Comparison of ENCODE assay signal across 10 cellular contexts in the genomic region with DNA sequence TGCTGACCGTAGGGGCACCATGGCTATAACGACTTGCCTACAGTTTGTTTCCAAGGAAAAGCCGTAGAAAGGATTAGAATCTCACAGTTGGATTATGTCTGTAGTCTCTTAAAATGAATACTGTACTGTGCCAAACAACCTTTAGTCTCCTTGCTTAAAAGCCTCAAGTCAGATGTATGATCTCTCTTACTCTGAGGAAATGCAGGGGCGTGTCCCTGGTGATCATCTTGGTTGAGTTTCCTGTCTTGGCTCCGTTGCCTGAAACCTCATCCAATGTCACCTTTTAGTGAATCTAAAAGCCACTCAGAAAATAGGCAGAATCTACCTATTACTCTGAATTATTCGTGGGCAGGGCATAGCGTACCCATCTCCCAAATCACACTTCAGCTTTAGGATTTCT.
DNase-seq lines count a peak whose midpoint lies in the region; ATAC-seq and TF ChIP-seq lines count a peak whose summit lies in the region.
"Had no signal": no experiment of that assay in that cellular context is flagged by ENCODE, and none has a peak within 500 bp of the region (broad histone marks: within the 10 kb centered on the region; RNA-seq: fewer than 3 reads in every experiment).

No MANE protein-coding gene starts in this region.

- peaks cover 11% of the 10 kb centered on the region; the same call in 1 of the 2 replicates for H3K9me1 ChIP-seq in IMR-90 (ENCODE audit: insufficient read depth, low read length)

- no peak overlapping the region for H3K56ac ChIP-seq in IMR-90 (ENCODE audit: extremely low read depth, insufficient read depth, low read length)

- no peak overlapping the region for H3K14ac ChIP-seq in IMR-90 (replicated peaks; ENCODE audit: low read depth, low read length)

- intact Hi-C loops in IMR-90 (cut with micrococcal nuclease) (no loop called here), lower leg skin (cut with DNase I; ENCODE audit: low total_unique reads) (no loop called here)

- H3K27me3 ChIP-seq in IMR-90 (ENCODE audit: control insufficient read depth, insufficient read depth, low read length) = no peaks in the 10 kb centered on the region
- H3K27me3 ChIP-seq: dorsolateral prefrontal cortex had no signal

- H3K9ac ChIP-seq in IMR-90 (ENCODE audit: low read depth, low read length) = no peak overlapping the region

- H3K36me3 ChIP-seq in IMR-90 (ENCODE audit: control insufficient read depth, insufficient read depth, low read length) = no peaks in the 10 kb centered on the region

- no peak overlapping the region for H2BK15ac ChIP-seq in IMR-90 (ENCODE audit: low read depth, low read length)

- TF ChIP-seq CTCF in IMR-90 (conservative IDR thresholded peaks at IDR 0.05; ENCODE audit: low read depth, low read length) = no peak
- no peak for TF ChIP-seq CTCF in fibroblast of mammary gland (conservative IDR thresholded peaks at IDR 0.05; ENCODE audit: control insufficient read depth, insufficient read depth, low read depth, low read length)
- TF ChIP-seq CTCF in lower leg skin (IDR thresholded peaks at IDR 0.05) = no peak

- H4K5ac ChIP-seq in IMR-90 (ENCODE audit: low read depth, low read length) = no peak overlapping the region

- no peak for TF ChIP-seq RAD21 in IMR-90 (IDR thresholded peaks at IDR 0.05; ENCODE audit: low read length)

- H3K4me1 ChIP-seq in IMR-90 (ENCODE audit: control insufficient read depth, insufficient read depth, low read length) = peaks cover 13% of the 10 kb centered on the region

- no peaks in the 10 kb centered on the region for H3K9me3 ChIP-seq in IMR-90 (ENCODE audit: control insufficient read depth, insufficient read depth, low read length)

- POLR2A ChIA-PET in IMR-90 (lab: Charles Lee; ENCODE audit: unreplicated experiment) = no interaction called here

- dilution Hi-C loops in IMR-90 (cut with HindIII; ENCODE audit: low sequenced_read_pairs, unreplicated experiment) = no loop called here

- no peak overlapping the region for H2BK20ac ChIP-seq in IMR-90 (ENCODE audit: low read depth, low read length)

- in situ Hi-C loops in IMR-90 (cut with MboI; ENCODE audit: low sequenced_read_pairs) = no loop called here

- 60% methylated on average over 2 of the region's 7 CpGs; no CpG with 5 or more reads in 1 of the 2 experiments for whole genome bisulfite sequencing in IMR-90 (ENCODE audit: extremely low coverage in 2 of 2, insufficient read length in 1 of 2), 2 experiments
- 71 to 76% methylated on average over 7 of the region's 7 CpGs for WGBS in lower leg skin, 2 donors

- no peak overlapping the region for H3K4me3 ChIP-seq in IMR-90 (ENCODE audit: insufficient read depth, low read depth, low read length)
- H3K4me3 ChIP-seq in fibroblast of mammary gland (ENCODE audit: control insufficient read depth, low read depth, low read length) = no peak overlapping the region
- H3K4me3 ChIP-seq in lower leg skin (ENCODE audit: low read depth, poor library complexity, severe bottlenecking) = no peak overlapping the region
- H3K4me3 ChIP-seq: dorsolateral prefrontal cortex, smooth muscle cell had no signal

- H2AK9ac ChIP-seq in IMR-90 (replicated peaks; ENCODE audit: low read depth, low read length, poor library complexity) = no peak overlapping the region

- H2BK120ac ChIP-seq in IMR-90 (ENCODE audit: low read depth, low read length) = no peak overlapping the region

- BruUV-seq in IMR-90 (replicated peaks; lab: Mats Ljungman, UMichigan) = no TSS peak

- no peak overlapping the region for H4K91ac ChIP-seq in IMR-90 (ENCODE audit: insufficient read depth, low read depth, low read length)

- H2AK5ac ChIP-seq in IMR-90 (ENCODE audit: low read depth, low read length) = 0 out of 2 replicates have a peak overlapping the region, but pooled peaks have one; percentile 7

- no peak overlapping the region for H2BK5ac ChIP-seq in IMR-90 (ENCODE audit: low read depth, low read length, poor library complexity, severe bottlenecking)

- H3K27ac ChIP-seq in IMR-90 (ENCODE audit: insufficient read depth, low read length) = no peak overlapping the region

- no peak overlapping the region for H4K8ac ChIP-seq in IMR-90 (ENCODE audit: low read depth in 2 of 2, low read length in 2 of 2)

- no peak overlapping the region for H2AFZ ChIP-seq in IMR-90 (replicated peaks; ENCODE audit: low read length, poor library complexity)

- no peak overlapping the region for H3K4me2 ChIP-seq in IMR-90 (ENCODE audit: low read depth, low read length)
- H3K4me2 ChIP-seq: smooth muscle cell had no signal

- H4K20me1 ChIP-seq in IMR-90 (ENCODE audit: insufficient read depth, low read length) = no peaks in the 10 kb centered on the region

- no peaks in the 10 kb centered on the region for H3K79me1 ChIP-seq in IMR-90 (ENCODE audit: low read depth in 1 of 2, low read length in 2 of 2)

- DNase-seq in IMR-90 = no peak
- DNase-seq in activated CD4-positive, alpha-beta T cell treated with anti-CD3 and anti-CD28 coated beads, Interleukin-2, amount 50 U/mL, for 1 hour = peak; percentile 56
- peak; percentile 36 for DNase-seq in fibroblast of mammary gland (ENCODE audit: low read depth)
- peak; percentile 31 for DNase-seq in stimulated activated CD8-positive, alpha-beta memory T cell treated with anti-CD3 and anti-CD28 coated beads, Interleukin-15, amount 100 ng/mL, for 1 hour (ENCODE audit: low read depth)
- DNase-seq in HUDEP-2 (lab: John Stamatoyannopoulos, UW; ENCODE audit: unreplicated experiment in 76 of 76) = no peak
- no peak for DNase-seq in lower leg skin (ENCODE audit: low spot score in 2 of 2)
- no peak for DNase-seq in NCI-H345 (lab: John Stamatoyannopoulos, UW)
- DNase-seq: dorsolateral prefrontal cortex had no signal

- CTCF ChIA-PET in IMR-90 (lab: Yijun Ruan, JAX) = no interaction called here

- no peak for ATAC-seq in IMR-90 (ENCODE audit: low read depth)
- no peak for ATAC-seq in GM19023 (IDR thresholded peaks at IDR 0.05; ENCODE audit: unreplicated experiment)

- H3K18ac ChIP-seq in IMR-90 (ENCODE audit: low read depth, low read length) = no peak overlapping the region; the same call in 1 of the 2 replicates

- no peak overlapping the region for H3K4ac ChIP-seq in IMR-90 (ENCODE audit: low read depth, low read length)

- TF ChIP-seq POLR2A in IMR-90 (IDR thresholded peaks at IDR 0.05; ENCODE audit: low read depth, low read length) (no peak), lower leg skin (IDR thresholded peaks at IDR 0.05) (no peak)

- H3K23ac ChIP-seq in IMR-90 (ENCODE audit: low read depth, low read length) = no peak overlapping the region

TF ChIP-seq in IMR-90, 13 proteins besides CTCF, POLR2A, EP300 and RAD21:
- TF ChIP-seq FOS (IDR thresholded peaks at IDR 0.05; ENCODE audit: low read depth, low read length) = no peak
- TF ChIP-seq MAZ (IDR thresholded peaks at IDR 0.05; ENCODE audit: borderline replicate concordance, low read depth, low read length) = no peak
- TF ChIP-seq BHLHE40 (IDR thresholded peaks at IDR 0.05; ENCODE audit: low read depth, low read length) = no peak
- TF ChIP-seq SMC3 (IDR thresholded peaks at IDR 0.05; ENCODE audit: low read depth, low read length) = no peak
- no peak for TF ChIP-seq MXI1 (IDR thresholded peaks at IDR 0.05; ENCODE audit: borderline replicate concordance, low read depth, low read length)
- TF ChIP-seq, protein P1, sequence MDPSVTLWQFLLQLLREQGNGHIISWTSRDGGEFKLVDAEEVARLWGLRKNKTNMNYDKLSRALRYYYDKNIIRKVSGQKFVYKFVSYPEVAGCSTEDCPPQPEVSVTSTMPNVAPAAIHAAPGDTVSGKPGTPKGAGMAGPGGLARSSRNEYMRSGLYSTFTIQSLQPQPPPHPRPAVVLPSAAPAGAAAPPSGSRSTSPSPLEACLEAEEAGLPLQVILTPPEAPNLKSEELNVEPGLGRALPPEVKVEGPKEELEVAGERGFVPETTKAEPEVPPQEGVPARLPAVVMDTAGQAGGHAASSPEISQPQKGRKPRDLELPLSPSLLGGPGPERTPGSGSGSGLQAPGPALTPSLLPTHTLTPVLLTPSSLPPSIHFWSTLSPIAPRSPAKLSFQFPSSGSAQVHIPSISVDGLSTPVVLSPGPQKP (IDR thresholded peaks at IDR 0.05; ENCODE audit: borderline replicate concordance, low read depth, low read length) = no peak
- no peak for TF ChIP-seq RFX5 (IDR thresholded peaks at IDR 0.05; ENCODE audit: low read depth, low read length)
- no peak for TF ChIP-seq RCOR1 (IDR thresholded peaks at IDR 0.05; ENCODE audit: insufficient replicate concordance, low read length)
- TF ChIP-seq MAFK (IDR thresholded peaks at IDR 0.05; ENCODE audit: low read depth, low read length) = no peak
- no peak for TF ChIP-seq NFE2L2 (IDR thresholded peaks at IDR 0.05; ENCODE audit: low read depth, low read length)
- TF ChIP-seq, protein P2, sequence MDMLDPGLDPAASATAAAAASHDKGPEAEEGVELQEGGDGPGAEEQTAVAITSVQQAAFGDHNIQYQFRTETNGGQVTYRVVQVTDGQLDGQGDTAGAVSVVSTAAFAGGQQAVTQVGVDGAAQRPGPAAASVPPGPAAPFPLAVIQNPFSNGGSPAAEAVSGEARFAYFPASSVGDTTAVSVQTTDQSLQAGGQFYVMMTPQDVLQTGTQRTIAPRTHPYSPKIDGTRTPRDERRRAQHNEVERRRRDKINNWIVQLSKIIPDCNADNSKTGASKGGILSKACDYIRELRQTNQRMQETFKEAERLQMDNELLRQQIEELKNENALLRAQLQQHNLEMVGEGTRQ (IDR thresholded peaks at IDR 0.05; ENCODE audit: low read depth, low read length) = no peak

Comparison
In these comparisons a context has a peak if more than half of its experiments do, and no peak if none do; other contexts are left out.
1. DNase-seq: peak in activated CD4-positive, alpha-beta T cell treated with anti-CD3 and anti-CD28 coated beads, Interleukin-2, amount 50 U/mL, for 1 hour (single experiment), fibroblast of mammary gland (single experiment) and stimulated activated CD8-positive, alpha-beta memory T cell treated with anti-CD3 and anti-CD28 coated beads, Interleukin-15, amount 100 ng/mL, for 1 hour (single experiment); none in IMR-90 (single experiment), HUDEP-2 (0 of 76), lower leg skin (0 of 2) and NCI-H345 (single experiment).